Comparison of ENCODE assay signal across 1 cellular context in the genomic region with DNA sequence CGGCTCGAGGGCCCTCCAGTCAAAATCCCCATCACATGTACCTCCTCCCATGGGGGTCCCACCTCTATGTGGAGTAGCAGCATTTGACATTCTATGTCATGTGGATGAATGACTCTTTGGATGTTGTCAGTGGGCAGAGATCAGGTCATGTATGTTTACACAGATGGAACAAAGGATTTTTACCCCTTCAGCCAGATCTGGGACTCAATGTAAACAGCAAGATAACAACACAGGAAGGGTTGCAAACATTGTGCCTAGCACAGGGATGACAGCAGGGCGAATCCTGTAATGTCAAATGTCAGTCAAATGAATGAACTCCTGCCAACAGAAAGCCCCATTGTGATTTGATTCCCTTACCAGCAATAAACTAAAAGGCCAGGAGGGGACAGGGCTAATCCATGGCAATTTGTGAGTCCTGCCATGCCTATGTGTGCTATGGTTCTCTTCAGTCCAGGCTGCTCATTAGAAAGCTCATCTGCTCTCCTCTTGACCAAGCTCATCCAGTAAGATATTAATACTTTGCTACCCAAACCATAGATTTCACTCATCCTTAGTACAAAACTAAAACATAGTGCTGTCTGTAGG.
TF ChIP-seq lines count a peak whose summit lies in the region.

No MANE protein-coding gene starts in this region.

TF ChIP-seq in HCT116, 20 proteins besides CTCF, POLR2A, EP300 and RAD21 (continued from another document):
- TF ChIP-seq, protein P1, sequence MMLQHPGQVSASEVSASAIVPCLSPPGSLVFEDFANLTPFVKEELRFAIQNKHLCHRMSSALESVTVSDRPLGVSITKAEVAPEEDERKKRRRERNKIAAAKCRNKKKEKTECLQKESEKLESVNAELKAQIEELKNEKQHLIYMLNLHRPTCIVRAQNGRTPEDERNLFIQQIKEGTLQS (IDR thresholded peaks at IDR 0.05), result no peak
- TF ChIP-seq TCF7L2 (IDR thresholded peaks at IDR 0.05; ENCODE audit: borderline replicate concordance, extremely low read depth, insufficient read depth, insufficient read length), result no peak
